ENCODE assay signal across 8 cellular contexts in the genomic region with DNA sequence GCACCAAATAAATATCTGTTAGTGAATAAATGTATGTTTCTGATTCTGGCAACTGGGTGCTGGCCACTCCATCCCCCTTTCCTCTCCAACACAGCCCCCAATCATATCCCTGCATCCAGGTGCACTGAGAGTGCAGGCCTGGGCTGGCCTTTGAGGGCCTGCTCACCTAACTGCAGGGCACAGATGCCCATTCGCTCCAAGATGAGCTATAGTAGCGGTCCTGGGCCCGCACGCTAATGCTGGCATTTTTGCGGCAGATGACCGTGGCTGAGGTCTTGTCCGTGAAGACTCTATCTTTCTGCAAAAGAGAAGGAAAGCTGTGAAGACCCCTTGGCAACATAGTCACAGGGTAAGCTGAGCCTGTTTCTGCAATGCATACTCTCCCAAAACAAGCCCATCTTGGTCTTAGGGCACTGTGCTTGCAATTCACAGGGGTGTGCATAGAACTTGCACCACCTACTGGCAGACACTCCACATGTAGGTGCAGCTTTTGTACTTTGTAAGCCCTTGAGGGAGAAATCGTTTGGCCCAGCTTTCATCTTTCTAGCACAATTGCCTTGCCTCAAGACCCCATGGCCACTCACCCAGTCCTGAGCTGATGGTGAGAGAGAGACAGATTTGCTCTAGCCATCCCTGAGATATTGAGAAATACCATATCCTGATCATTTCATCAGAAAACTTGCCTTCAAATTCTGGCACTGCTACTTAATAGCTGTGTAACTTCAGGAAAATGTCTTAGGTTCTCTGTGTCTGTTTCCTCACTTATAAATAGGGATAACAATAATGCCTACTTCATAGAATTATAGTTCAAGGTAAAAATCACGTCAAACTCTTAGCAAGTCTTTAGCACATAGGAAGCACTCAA. TPM values are rescaled to one million over a fixed set of nuclear protein-coding genes. Genes with fewer than 3 reads are reported as not detected.
DNase-seq lines count a peak whose midpoint lies in the region; ATAC-seq and TF ChIP-seq lines count a peak whose summit lies in the region.

No MANE protein-coding gene starts in this region.

- no peaks in the 10 kb centered on the region for H3K79me2 ChIP-seq in SK-N-SH (ENCODE audit: insufficient read depth)

- no peak for TF ChIP-seq EP300 in SK-N-SH (IDR thresholded peaks at IDR 0.05; ENCODE audit: borderline replicate concordance in 1 of 2, low read depth in 1 of 2, low read length in 1 of 2)

- no peaks in the 10 kb centered on the region for H3K4me1 Mint-ChIP-seq in activated T-cell treated with anti-CD3 and anti-CD28 coated beads, Interleukin-2, amount 50 U/mL, for 24 hours (ENCODE audit: low read depth)
- no peaks in the 10 kb centered on the region for H3K4me1 Mint-ChIP-seq in type B pancreatic cell (ENCODE audit: unreplicated experiment)

- no peak overlapping the region for H3K4me2 ChIP-seq in SK-N-SH

- no peak overlapping the region for H2AFZ ChIP-seq in SK-N-SH (ENCODE audit: low read depth)

- peaks cover 0 to 15% of the 10 kb centered on the region in 2 experiments; a peak in 2 of 4 replicates for H3K4me1 ChIP-seq in SK-N-SH (ENCODE audit: control insufficient read depth in 1 of 2, insufficient read depth in 2 of 2, low read depth in 1 of 2, low read length in 1 of 2)

- DNase-seq in activated T-cell treated with anti-CD3 and anti-CD28 coated beads for 24 hours (ENCODE audit: low read depth) = peak; percentile 33
- no peak for DNase-seq in activated T-cell treated with anti-CD3 and anti-CD28 coated beads, Interleukin-2, amount 50 U/mL, for 24 hours
- DNase-seq in SK-N-SH = peak; percentile 66
- peak; percentile 79 to 80 for DNase-seq in cardiac fibroblast (ENCODE audit: low read depth in 2 of 2)
- DNase-seq in medulla oblongata (ENCODE audit: extremely low spot score) = peak; percentile 28
- DNase-seq in type B pancreatic cell (ENCODE audit: extremely low spot score, unreplicated experiment) = no peak
- no peak for DNase-seq in GM19238 (ENCODE audit: insufficient read length, low spot score)

- no peaks in the 10 kb centered on the region for H3K9me3 Mint-ChIP-seq in activated T-cell treated with anti-CD3 and anti-CD28 coated beads, Interleukin-2, amount 50 U/mL, for 24 hours
- H3K9me3 Mint-ChIP-seq in type B pancreatic cell = no peaks in the 10 kb centered on the region

- H3K27ac Mint-ChIP-seq in activated T-cell treated with anti-CD3 and anti-CD28 coated beads, Interleukin-2, amount 50 U/mL, for 24 hours = no peak overlapping the region
- H3K27ac Mint-ChIP-seq in type B pancreatic cell = no peak overlapping the region

- H3K9me2 ChIP-seq in SK-N-SH = no peaks in the 10 kb centered on the region

- peaks cover 4% of the 10 kb centered on the region; the same call in 1 of the 2 replicates for H3K27me3 ChIP-seq in SK-N-SH (ENCODE audit: insufficient read depth)

- peak; percentile 69 for TF ChIP-seq CTCF in SK-N-SH (IDR thresholded peaks at IDR 0.05)
- TF ChIP-seq CTCF in cardiac fibroblast (IDR thresholded peaks at IDR 0.05; ENCODE audit: low read depth, low read length) = peak; percentile 78
- peak; percentile 76 for TF ChIP-seq CTCF in type B pancreatic cell (conservative IDR thresholded peaks at IDR 0.05)

- peak; percentile 76 for TF ChIP-seq RAD21 in SK-N-SH (IDR thresholded peaks at IDR 0.05; ENCODE audit: low read length)

- H3K9ac ChIP-seq in SK-N-SH = no peak overlapping the region

- H3K4me3 Mint-ChIP-seq in activated T-cell treated with anti-CD3 and anti-CD28 coated beads, Interleukin-2, amount 50 U/mL, for 24 hours = no peak overlapping the region
- H3K4me3 Mint-ChIP-seq in type B pancreatic cell = no peak overlapping the region

- peak; percentile 65 for ATAC-seq in HG03432 (IDR thresholded peaks at IDR 0.05; ENCODE audit: unreplicated experiment)

- POLR2A ChIA-PET in SK-N-SH (lab: Yijun Ruan, JAX) = interaction anchor here (0.6 to 0.8 kb wide), 2 partner anchors 89 to 161 kb away, joined by 3 read pairs; no protein-coding TSS in a partner anchor

- WGBS in SK-N-SH (ENCODE audit: low lambda C conversion rate) = 77% methylated on average over 9 of the region's 9 CpGs

- H3F3A ChIP-seq in SK-N-SH (replicated peaks; ENCODE audit: insufficient read depth) = no peaks in the 10 kb centered on the region

- H3K27me3 Mint-ChIP-seq in activated T-cell treated with anti-CD3 and anti-CD28 coated beads, Interleukin-2, amount 50 U/mL, for 24 hours = no peaks in the 10 kb centered on the region
- peaks cover 39% of the 10 kb centered on the region for H3K27me3 Mint-ChIP-seq in type B pancreatic cell

- no peaks in the 10 kb centered on the region for H3K9me3 ChIP-seq in SK-N-SH

- no peaks in the 10 kb centered on the region for H3K36me3 Mint-ChIP-seq in activated T-cell treated with anti-CD3 and anti-CD28 coated beads, Interleukin-2, amount 50 U/mL, for 24 hours (ENCODE audit: low read depth)
- H3K36me3 Mint-ChIP-seq in type B pancreatic cell = no peaks in the 10 kb centered on the region

- CTCF ChIA-PET in SK-N-SH (lab: Yijun Ruan, JAX) = interaction anchor here (0.7 to 7.2 kb wide), 29 partner anchors 9 to 646 kb away, joined by 3 to 71 read pairs (median 4); partner anchors contain the start of gene IL12B

- H3K4me3 ChIP-seq in SK-N-SH (ENCODE audit: low read depth in 2 of 2, low read length in 1 of 2) (no peak overlapping the region), cardiac fibroblast (replicated peaks in 1 of 2; ENCODE audit: low read depth in 2 of 2, low read length in 2 of 2) (no peak overlapping the region)

- no peaks in the 10 kb centered on the region for H4K20me1 ChIP-seq in SK-N-SH (ENCODE audit: insufficient read depth)

- no peaks in the 10 kb centered on the region for H3K36me3 ChIP-seq in SK-N-SH (replicated peaks in 1 of 2; ENCODE audit: control insufficient read depth in 1 of 2, insufficient read depth in 2 of 2, low read length in 1 of 2)

- no peak overlapping the region for H3K27ac ChIP-seq in SK-N-SH (ENCODE audit: low read depth in 2 of 2, low read length in 1 of 2)

TF ChIP-seq in SK-N-SH, 30 proteins besides CTCF, POLR2A, EP300 and RAD21:
- peak; percentile 82 for TF ChIP-seq SMC3 (IDR thresholded peaks at IDR 0.05; ENCODE audit: low read depth, low read length)
- no peak for TF ChIP-seq JUND (IDR thresholded peaks at IDR 0.05)

RNA-seq across cellular contexts. Expression of gene IL12B, which starts 13.5 kb away (rescaled TPM):
- not detected in 2 replicates for polyA plus RNA-seq in SK-N-SH (2012; rRNA removed)
- 0.01 TPM in 1 of 2 replicates, not detected in the other for polyA plus RNA-seq in SK-N-SH (2012; cell fraction: cytosol; rRNA removed)
- polyA plus RNA-seq in SK-N-SH (2012; cell fraction: nucleus; rRNA removed) = 0.02 TPM in 1 of 2 replicates, not detected in the other
- not detected in 2 replicates for total RNA-seq in type B pancreatic cell (ENCODE audit: low replicate concordance)

RNA-seq across cellular contexts. Expression of gene UBLCP1, which starts 53.7 kb away (rescaled TPM):
- polyA plus RNA-seq in SK-N-SH (2012; rRNA removed) = 13.8 and 19.5 TPM in 2 replicates
- 28.2 and 46.1 TPM in 2 replicates for polyA plus RNA-seq in SK-N-SH (2012; cell fraction: cytosol; rRNA removed)
- 5.6 and 10.3 TPM in 2 replicates for polyA plus RNA-seq in SK-N-SH (2012; cell fraction: nucleus; rRNA removed)
- 20.5 and 29.4 TPM in 2 replicates for total RNA-seq in type B pancreatic cell (ENCODE audit: low replicate concordance)

Comparison
In these comparisons a context has a peak if more than half of its experiments do, and no peak if none do; other contexts are left out.
1. DNase-seq: peak in activated T-cell treated with anti-CD3 and anti-CD28 coated beads for 24 hours (single experiment), SK-N-SH (single experiment), cardiac fibroblast (2 of 2) and medulla oblongata (single experiment); none in activated T-cell treated with anti-CD3 and anti-CD28 coated beads, Interleukin-2, amount 50 U/mL, for 24 hours (single experiment), type B pancreatic cell (single experiment) and GM19238 (single experiment).
2. Peak in every context shown above with its lines, with median percentiles within 50 percentile points of each other: CTCF ChIP-seq.